Comparison of ENCODE assay signal across 1 cellular context in genomic region chr5:169583424-169584215, GRCh38.
TF ChIP-seq lines count a peak whose summit lies in the region.

Gene SPDL1, plus strand, starts transcription at chr5:169583773. Its CDS starts 4,644 bp downstream, at chr5:169588417.

TF ChIP-seq in HepG2, 621 proteins besides CTCF, POLR2A, EP300 and RAD21 (continued from another document and continues in another):
- TF ChIP-seq ZBTB14 (CRISPR knock-in tag; IDR thresholded peaks at IDR 0.05) (no peak), ZNF605 (CRISPR knock-in tag; IDR thresholded peaks at IDR 0.05) (0 out of 2 replicates have a peak, but pooled peaks have one; percentile 16), IKZF4 (CRISPR knock-in tag; IDR thresholded peaks at IDR 0.05; ENCODE audit: borderline replicate concordance, low read depth, not compliant biosample characterization) (peak; percentile 58), SMAD1 (CRISPR knock-in tag; IDR thresholded peaks at IDR 0.05; ENCODE audit: borderline replicate concordance, low read depth) (0 out of 2 replicates have a peak, but pooled peaks have one; percentile 51), ZNF567 (CRISPR knock-in tag; IDR thresholded peaks at IDR 0.05; ENCODE audit: borderline replicate concordance) (0 out of 2 replicates have a peak, but pooled peaks have one; percentile 27), AFF4 (CRISPR knock-in tag; IDR thresholded peaks at IDR 0.05) (no peak), GLI4 (CRISPR knock-in tag; IDR thresholded peaks at IDR 0.05; ENCODE audit: borderline replicate concordance) (no peak), ZNF7 (CRISPR knock-in tag; IDR thresholded peaks at IDR 0.05) (no peak), JDP2 (CRISPR knock-in tag; IDR thresholded peaks at IDR 0.05; ENCODE audit: borderline replicate concordance) (no peak), ATF7-NPFF (CRISPR knock-in tag; IDR thresholded peaks at IDR 0.05; ENCODE audit: low read depth) (peak; percentile 42; the same call in 1 of the 2 replicates), ZNF343 (CRISPR knock-in tag; IDR thresholded peaks at IDR 0.05) (peak; percentile 50; the same call in 1 of the 2 replicates), ZNF580 (CRISPR knock-in tag; IDR thresholded peaks at IDR 0.05; ENCODE audit: borderline replicate concordance, low read depth) (no peak), RFXAP (CRISPR knock-in tag; IDR thresholded peaks at IDR 0.05; ENCODE audit: borderline replicate concordance) (no peak; the same call in 1 of the 2 replicates), KAT8 (CRISPR knock-in tag; IDR thresholded peaks at IDR 0.05) (peak; percentile 67), ZNF335 (CRISPR knock-in tag; IDR thresholded peaks at IDR 0.05) (no peak), HOXD1 (CRISPR knock-in tag; IDR thresholded peaks at IDR 0.05) (no peak), RARG (CRISPR knock-in tag; IDR thresholded peaks at IDR 0.05; ENCODE audit: low read depth) (no peak), KLF12 (CRISPR knock-in tag; IDR thresholded peaks at IDR 0.05; ENCODE audit: borderline replicate concordance) (no peak), GATAD1 (CRISPR knock-in tag; IDR thresholded peaks at IDR 0.05) (peak; percentile 87), KLF11 (CRISPR knock-in tag; IDR thresholded peaks at IDR 0.05) (peak; percentile 32; the same call in 1 of the 2 replicates), KDM5A (IDR thresholded peaks at IDR 0.05; ENCODE audit: borderline replicate concordance, low read length) (peak; percentile 93), GFI1 (CRISPR knock-in tag; IDR thresholded peaks at IDR 0.05; ENCODE audit: borderline replicate concordance) (no peak), ZBTB34 (CRISPR knock-in tag; IDR thresholded peaks at IDR 0.05) (no peak), TIGD3 (CRISPR knock-in tag; IDR thresholded peaks at IDR 0.05; ENCODE audit: borderline replicate concordance) (no peak), ZNF761 (CRISPR knock-in tag; conservative IDR thresholded peaks at IDR 0.05) (0 out of 2 replicates have a peak, but pooled peaks have one; percentile 34), ARNT (IDR thresholded peaks at IDR 0.05) (no peak), ZNF33A (CRISPR knock-in tag; IDR thresholded peaks at IDR 0.05; ENCODE audit: borderline replicate concordance) (no peak), PHF5A (CRISPR knock-in tag; IDR thresholded peaks at IDR 0.05; ENCODE audit: low read depth, unreplicated experiment) (no peak), JUNB (CRISPR knock-in tag; IDR thresholded peaks at IDR 0.05; ENCODE audit: borderline replicate concordance) (no peak), ELF3 (CRISPR knock-in tag; IDR thresholded peaks at IDR 0.05) (peak; percentile 37; the same call in 1 of the 2 replicates), ZNF672 (CRISPR knock-in tag; IDR thresholded peaks at IDR 0.05) (no peak), ARID5B (CRISPR knock-in tag; IDR thresholded peaks at IDR 0.05) (peak; percentile 12; the same call in 1 of the 2 replicates), EZH2 (conservative IDR thresholded peaks at IDR 0.05; ENCODE audit: low read depth, low read length) (no peak), ZNF639 (CRISPR knock-in tag; conservative IDR thresholded peaks at IDR 0.05) (no peak), REXO4 (CRISPR knock-in tag; IDR thresholded peaks at IDR 0.05; ENCODE audit: borderline replicate concordance) (no peak), RNF219 (CRISPR knock-in tag; IDR thresholded peaks at IDR 0.05) (no peak), RBM22 (optimal IDR thresholded peaks at IDR 0.05; ENCODE audit: low read length) (no peak), SRSF9 (IDR thresholded peaks at IDR 0.05; ENCODE audit: borderline replicate concordance, insufficient read depth, low read depth, low read length, poor library complexity, severe bottlenecking) (no peak), ZNF775 (CRISPR knock-in tag; IDR thresholded peaks at IDR 0.05; ENCODE audit: borderline replicate concordance) (no peak)
